In the genomic region with DNA sequence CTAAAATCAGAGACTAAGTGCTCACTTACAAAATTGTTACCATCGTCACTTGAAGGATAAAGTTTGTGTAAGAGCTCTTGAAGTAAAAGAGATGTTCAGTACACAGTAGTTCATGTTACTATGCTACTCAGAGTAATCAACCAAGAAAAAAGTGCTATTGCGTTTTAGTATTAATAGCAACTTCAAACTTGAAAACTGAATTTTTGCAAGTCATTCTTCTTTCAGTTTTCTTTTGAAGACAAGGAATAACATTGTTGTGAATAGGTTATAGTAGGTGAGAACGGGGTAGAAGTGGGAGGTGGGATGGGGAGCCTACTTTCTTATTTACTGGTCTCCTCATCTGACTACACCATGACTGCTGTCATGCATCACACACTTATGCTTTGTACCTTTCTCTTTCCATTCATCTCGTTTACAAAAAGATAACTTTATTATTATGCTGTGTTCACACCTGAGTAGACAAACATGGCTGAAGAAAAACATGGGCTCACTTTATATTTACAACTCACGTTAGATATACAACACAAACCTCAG, we compare ENCODE assay signal across 32 cellular contexts. TPM values are rescaled to one million over a fixed set of nuclear protein-coding genes. Genes with fewer than 3 reads are reported as not detected.
"Had no signal": no experiment of that assay in that cellular context is flagged by ENCODE, and none has a peak within 500 bp of the region (broad histone marks: within the 10 kb centered on the region; RNA-seq: fewer than 3 reads in every experiment).

No MANE protein-coding gene starts in this region.

- H3K27me3 ChIP-seq: MG63, SJCRH30 had no signal

- ATAC-seq: activated CD8-positive, alpha-beta T cell treated with anti-CD3 and anti-CD28 coated beads, Interleukin-2, amount 10 ng/mL, durations not matched to agents 7 days and 5 days; activated naive CD8-positive, alpha-beta T cell treated with anti-CD3 and anti-CD28 coated beads, Interleukin-2, amount 50 U/mL, for 24 hours; Panc1 had no signal

- DNase-seq: activated CD4-positive, alpha-beta T cell treated with anti-CD3 and anti-CD28 coated beads, Interleukin-2, amount 10 ng/mL, durations not matched to agents 7 days and 5 days; activated CD4-positive, alpha-beta T cell treated with anti-CD3 and anti-CD28 coated beads, Interleukin-2, amount 50 U/mL, for 48 hours; activated CD4-positive, CD25-positive, alpha-beta regulatory T cell; activated CD8-positive, alpha-beta memory T cell treated with anti-CD3 and anti-CD28 coated beads, Interleukin-2, amount 50 U/mL, for 48 hours; activated CD8-positive, alpha-beta T cell treated with anti-CD3 and anti-CD28 coated beads, Interleukin-2, amount 10 ng/mL, durations not matched to agents 7 days and 5 days; activated effector memory CD4-positive, alpha-beta T cell treated with Interleukin-2 at 50 U/mL for 16 hours; activated naive CD4-positive, alpha-beta T cell treated with anti-CD3 and anti-CD28 coated beads, Interleukin-2, amount 10 ng/mL, durations not matched to agents 7 days and 5 days; activated naive CD8-positive, alpha-beta T cell treated with anti-CD3 and anti-CD28 coated beads, Interleukin-2, amount 50 U/mL, for 24 hours; activated T-cell treated with anti-CD3 and anti-CD28 coated beads, Interleukin-2, amount 50 U/mL, for 48 hours; anterior cingulate cortex; caudate nucleus; cerebellar nuclear complex; MG63; NCI-H1048; NCI-H1105 treated with DMSO at 0.1 percent for 48 hours; NCI-H1436; NCI-H1694; NCI-H1930; NCI-H2081 treated with DMSO at 0.1 percent for 48 hours; NCI-H226; NCI-H446 treated with DMSO at 0.1 percent for 48 hours; NCI-H524; NCI-H69; SHP77; SJCRH30; T1000; WERI-Rb-1 had no signal

- FAIRE-seq: bronchial epithelial cell had no signal

- H3K4me3 ChIP-seq: MG63, SJCRH30, SK-N-MC had no signal

- H3K9me3 ChIP-seq: SJCRH30 had no signal

- H3K4me1 ChIP-seq: SJCRH30 had no signal

- H3K27ac ChIP-seq: SJCRH30, SK-N-MC, WERI-Rb-1 had no signal

- H3K36me3 ChIP-seq: MG63, SJCRH30, WERI-Rb-1 had no signal

RNA-seq across cellular contexts. Expression of gene P3H2, which starts 39.3 kb away (rescaled TPM):
- total RNA-seq: activated CD4-positive, alpha-beta T cell treated with anti-CD3 and anti-CD28 coated beads, Interleukin-2, amount 10 ng/mL, durations not matched to agents 7 days and 5 days; activated CD8-positive, alpha-beta T cell treated with anti-CD3 and anti-CD28 coated beads, Interleukin-2, amount 10 ng/mL, durations not matched to agents 7 days and 5 days; T-helper 1 cell treated with Interleukin-12 subunit alpha and Interleukin-12 subunit beta and Interleukin-4 antibody, amounts not matched to agents 30 ng/mL and 1 ng/mL, for 36 hours; T-helper 2 cell treated with Interferon-gamma antibody and Interleukin-4, amounts not matched to agents 100 ng/mL and 5 ng/mL, for 36 hours had no signal
